In the genomic region with DNA sequence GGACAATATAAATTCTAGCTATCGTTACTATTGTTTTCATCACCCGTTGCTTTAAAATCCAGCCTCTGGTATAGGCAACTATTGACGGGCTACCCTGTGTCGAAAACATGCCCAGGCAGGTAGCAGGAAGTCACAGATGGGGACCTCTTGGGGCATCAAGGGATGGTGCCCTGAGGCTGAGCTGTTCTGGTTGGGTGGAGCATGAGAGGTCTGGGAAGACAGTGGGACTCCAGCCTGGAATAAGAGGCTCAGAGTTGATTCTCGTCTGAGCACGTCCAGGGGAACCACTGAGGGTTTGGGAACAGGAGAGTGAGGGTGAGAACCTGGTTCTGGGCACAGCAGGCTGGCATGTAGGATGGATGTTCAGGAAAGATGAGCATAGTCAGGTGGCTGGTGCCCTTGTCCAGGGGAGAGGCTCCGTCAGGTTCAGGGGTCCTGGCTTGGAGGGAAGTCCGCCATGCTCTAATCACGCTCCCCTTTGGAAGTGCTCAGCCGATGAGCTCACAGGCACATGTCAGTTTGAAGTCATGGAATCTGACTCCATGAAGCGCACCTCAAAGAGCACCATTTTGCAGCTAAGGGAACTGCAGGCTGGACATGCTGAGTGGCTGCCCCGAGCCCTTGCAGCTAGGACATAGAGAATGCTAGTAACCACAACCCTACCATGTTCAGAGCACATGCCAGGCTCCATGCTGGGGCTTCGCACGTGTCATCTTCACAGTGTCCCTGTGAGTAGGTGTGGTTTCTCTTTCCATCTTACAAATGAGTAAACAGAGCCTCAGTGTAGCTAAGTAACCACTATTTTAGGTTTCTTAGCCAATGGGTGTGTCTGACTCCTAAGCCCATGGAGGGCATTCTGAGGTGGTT, we compare ENCODE assay signal across 1 cellular context.
A peak's percentile ranks its signal among the peaks of the same experiment; 100 is the strongest.
TF ChIP-seq lines count a peak whose summit lies in the region.

No MANE protein-coding gene starts in this region.

TF ChIP-seq in IMR-90, 13 proteins besides CTCF, POLR2A, EP300 and RAD21 (continued from another document):
- TF ChIP-seq MXI1 (IDR thresholded peaks at IDR 0.05; ENCODE audit: borderline replicate concordance, low read depth, low read length) (0 out of 2 replicates have a peak, but pooled peaks have one; percentile 24), FOS (IDR thresholded peaks at IDR 0.05; ENCODE audit: low read depth, low read length) (no peak)
TF ChIP-seq in IMR-90: peak in this region for 1.
